Comparison of ENCODE assay signal across 1 cellular context in the genomic region with DNA sequence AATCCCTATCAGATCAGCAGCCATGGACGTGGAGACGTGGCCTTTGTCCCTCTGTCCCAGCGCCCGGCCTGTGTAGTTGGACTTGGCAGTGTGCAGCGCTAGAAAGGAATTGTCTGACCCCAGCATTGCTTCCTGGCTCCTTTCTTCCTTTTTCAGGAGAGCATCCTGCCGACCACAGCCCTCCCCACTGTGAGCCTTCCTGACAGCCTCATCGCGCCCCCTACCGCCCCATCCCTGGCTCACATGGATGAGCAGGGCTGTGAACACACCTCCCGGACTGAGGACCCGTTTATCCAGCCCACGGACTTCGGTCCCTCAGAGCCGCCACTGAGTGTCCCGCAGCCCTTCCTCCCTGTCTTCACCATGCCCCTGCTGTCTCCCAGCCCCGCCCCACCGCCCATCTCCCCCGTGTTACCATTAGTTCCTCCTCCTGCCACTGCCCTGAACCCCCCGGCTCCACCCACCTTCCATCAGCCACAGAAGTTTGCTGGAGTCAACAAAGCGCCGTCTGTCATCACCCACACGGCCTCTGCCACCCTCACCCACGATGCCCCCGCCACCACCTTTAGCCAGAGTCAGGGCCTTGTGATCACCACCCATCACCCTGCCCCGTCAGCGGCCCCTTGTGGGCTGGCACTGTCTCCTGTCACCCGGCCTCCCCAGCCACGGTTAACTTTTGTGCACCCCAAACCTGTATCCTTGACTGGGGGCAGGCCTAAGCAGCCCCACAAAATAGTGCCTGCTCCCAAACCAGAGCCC.
TF ChIP-seq lines count a peak whose summit lies in the region.

No MANE protein-coding gene starts in this region.

TF ChIP-seq in H1, 55 proteins besides CTCF, POLR2A, EP300 and RAD21:
- TF ChIP-seq CREB1 (IDR thresholded peaks at IDR 0.05): no peak
- no peak for TF ChIP-seq TAF1 (IDR thresholded peaks at IDR 0.05; ENCODE audit: low read depth, low read length)
- TF ChIP-seq MAFK (IDR thresholded peaks at IDR 0.05; ENCODE audit: low read depth, low read length): no peak
- TF ChIP-seq SRF (IDR thresholded peaks at IDR 0.05; ENCODE audit: low read depth, low read length): no peak
- TF ChIP-seq BCL11A (IDR thresholded peaks at IDR 0.05; ENCODE audit: low read depth in 2 of 2, low read length in 2 of 2): no peak
- no peak for TF ChIP-seq RNF2 (IDR thresholded peaks at IDR 0.05; ENCODE audit: borderline replicate concordance, low read depth, low read length, missing control alignments, poor library complexity, severe bottlenecking)
- no peak for TF ChIP-seq POLR2AphosphoS5 (IDR thresholded peaks at IDR 0.05; ENCODE audit: low read depth, low read length)
- TF ChIP-seq ZNF274 (IDR thresholded peaks at IDR 0.05; ENCODE audit: borderline replicate concordance, extremely low read depth, low read length): no peak
- TF ChIP-seq CHD7 (IDR thresholded peaks at IDR 0.05; ENCODE audit: insufficient replicate concordance, low read length): no peak
- no peak for TF ChIP-seq SAP30 (IDR thresholded peaks at IDR 0.05; ENCODE audit: insufficient read depth, insufficient replicate concordance, low read length)
- TF ChIP-seq TBP (IDR thresholded peaks at IDR 0.05; ENCODE audit: low read depth, low read length): no peak
- no peak for TF ChIP-seq PHF8 (conservative IDR thresholded peaks at IDR 0.05; ENCODE audit: low read depth, low read length)
- no peak for TF ChIP-seq RBBP5 (IDR thresholded peaks at IDR 0.05; ENCODE audit: borderline replicate concordance, low read depth, low read length)
